Comparison of ENCODE assay signal across 8 cellular contexts in the genomic region with DNA sequence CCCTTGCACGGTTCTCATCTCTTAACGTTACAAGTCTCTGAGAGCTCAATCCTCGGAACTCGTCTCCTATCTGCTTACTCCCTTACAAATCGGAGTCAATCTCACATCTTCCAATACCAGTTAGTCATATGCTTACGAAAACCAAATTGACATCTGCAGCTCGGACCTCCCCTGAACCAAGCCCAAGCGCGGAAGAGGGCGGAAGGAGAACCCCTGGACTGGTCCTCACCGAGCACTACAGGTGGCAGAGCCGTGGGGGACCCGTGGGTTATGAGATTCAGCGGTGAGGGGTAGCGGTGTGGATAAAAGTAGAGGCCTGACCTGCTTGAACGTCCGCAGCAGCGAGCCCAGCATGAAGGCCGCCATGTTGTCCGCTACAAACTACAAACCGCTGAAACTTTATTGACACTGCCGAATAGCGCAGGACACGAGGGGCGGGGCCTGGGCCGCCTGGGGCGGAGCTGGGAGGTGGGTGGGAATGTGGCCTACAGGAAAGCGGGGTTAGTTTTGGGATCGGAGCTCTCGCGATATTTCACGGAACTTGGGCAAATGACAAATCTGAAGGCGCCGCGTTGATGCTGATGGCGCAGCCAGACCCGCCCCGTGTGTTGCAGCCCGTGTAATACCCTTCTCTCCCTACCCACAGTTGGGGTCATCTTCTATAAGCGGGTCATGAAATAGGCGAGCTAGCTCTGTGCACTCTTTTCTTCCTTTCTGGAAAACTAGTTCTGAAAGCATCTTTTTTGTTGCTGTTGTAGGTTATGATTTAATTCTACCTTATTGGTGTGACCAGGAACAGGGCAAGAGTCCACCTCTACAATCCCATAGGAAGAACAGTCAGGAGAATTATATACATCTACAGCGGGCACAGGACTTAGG. TPM values are rescaled to one million over a fixed set of nuclear protein-coding genes. Genes with fewer than 3 reads are reported as not detected.
DNase-seq lines count a peak whose midpoint lies in the region; ATAC-seq, FAIRE-seq and TF ChIP-seq lines count a peak whose summit lies in the region.

A gene (minus strand): TSS at position 383 of the 879 bp plus-strand sequence. CDS start 17 bp downstream, at position 366.

- peak; percentile 95 for ATAC-seq in HG03432 (IDR thresholded peaks at IDR 0.05; ENCODE audit: unreplicated experiment)

- peak within 1 kb of the TSS; percentile 52 to 64 for H3K27ac ChIP-seq in kidney (ENCODE audit: low read depth in 2 of 2, low read length in 2 of 2)

- peaks cover 5% of the 10 kb centered on the region for H3K9me3 Mint-ChIP-seq in chondrocyte (ENCODE audit: low read depth)

- H3K27ac Mint-ChIP-seq in chondrocyte (ENCODE audit: unreplicated experiment): peak within 1 kb of the TSS; percentile 94

- H3K4me1 Mint-ChIP-seq in chondrocyte (ENCODE audit: low read depth): peaks cover 24% of the 10 kb centered on the region

- intact Hi-C loops in kidney (cut with DNase I): no loop called here

- H3K36me3 ChIP-seq in kidney (ENCODE audit: control insufficient read depth in 1 of 2, insufficient read depth in 2 of 2, low read length in 2 of 2): peaks cover 0 to 2% of the 10 kb centered on the region in 2 donors

- peak within 1 kb of the TSS; percentile 83 to 98 for H3K9ac ChIP-seq in kidney (ENCODE audit: low read length in 2 of 2)

- DNase-seq in AML-193 (lab: John Stamatoyannopoulos, UW) (peak; percentile 90 to 93), NCI-H510A (lab: John Stamatoyannopoulos, UW) (peak; percentile 95), chondrocyte (ENCODE audit: low spot score) (peak; percentile 98), kidney (peak; percentile 99)
- peak; percentile 95 for DNase-seq in activated CD4-positive, alpha-beta T cell treated with anti-CD3 and anti-CD28 coated beads for 1 hour
- DNase-seq in stimulated activated CD4-positive, alpha-beta T cell treated with anti-CD3 and anti-CD28 coated beads, Interleukin-15, amount 100 ng/mL, for 24 hours: peak; percentile 99

- H3K9me3 ChIP-seq in kidney (ENCODE audit: control insufficient read depth in 1 of 2, low read length in 2 of 2): no peaks in the 10 kb centered on the region

- TF ChIP-seq CTCF in chondrocyte (IDR thresholded peaks at IDR 0.05) (no peak), kidney (IDR thresholded peaks at IDR 0.05; ENCODE audit: borderline replicate concordance, extremely low read depth, insufficient read depth) (no peak)

- peak within 1 kb of the TSS; percentile 96 to 100 for H3K4me3 ChIP-seq in kidney (ENCODE audit: low read length in 2 of 2)

- peaks cover 3 to 4% of the 10 kb centered on the region in 2 donors for H3K4me1 ChIP-seq in kidney (ENCODE audit: control insufficient read depth in 1 of 2, insufficient read depth in 1 of 2, low read depth in 1 of 2, low read length in 2 of 2)

- H3K27me3 Mint-ChIP-seq in chondrocyte (ENCODE audit: low read depth): no peaks in the 10 kb centered on the region

- H3K4me3 Mint-ChIP-seq in chondrocyte (ENCODE audit: unreplicated experiment): peak within 1 kb of the TSS; percentile 84

- peak; percentile 91 for TF ChIP-seq POLR2A in GM19099 (IDR thresholded peaks at IDR 0.05; ENCODE audit: extremely low read depth, insufficient read length, low read depth)

- peak; percentile 94 for FAIRE-seq in kidney (lab: Jason Lieb, UNC)

- no peaks in the 10 kb centered on the region for H3K36me3 Mint-ChIP-seq in chondrocyte (ENCODE audit: low read depth)

RNA-seq across cellular contexts. Expression of the gene that starts here (rescaled TPM):
- total RNA-seq in chondrocyte (20.4 to 34.2 TPM (median 22.1 TPM) in 3 replicates), kidney (35.7 TPM)
- polyA plus RNA-seq in kidney (ENCODE audit: insufficient read depth, low read depth, low replicate concordance): 48.0 TPM

Comparison
In these comparisons a context has a peak if more than half of its experiments do, and no peak if none do; other contexts are left out.
1. Peak in every context shown above with its lines: DNase-seq, ATAC-seq, H3K4me3 ChIP-seq and H3K27ac ChIP-seq.